ENCODE assay signal across 24 cellular contexts in the genomic region with DNA sequence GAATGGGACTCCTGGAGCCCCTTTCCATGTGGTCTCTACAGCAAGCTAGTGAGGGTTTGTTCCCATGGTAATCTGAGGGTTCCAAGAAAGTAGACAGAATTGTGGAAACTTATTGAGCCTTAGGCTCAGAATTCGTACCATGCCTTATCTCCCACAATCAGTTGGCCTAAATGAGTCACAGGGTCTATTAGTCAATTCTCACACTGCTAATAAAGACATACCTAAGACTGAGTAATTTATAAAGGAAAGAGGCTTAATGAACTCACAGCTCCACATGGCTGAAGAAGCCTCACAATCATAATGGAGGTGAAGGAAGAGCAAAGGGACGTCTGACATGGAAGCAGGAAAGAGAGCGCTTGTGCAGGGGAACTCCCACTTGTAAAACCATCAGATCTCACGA.
DNase-seq lines count a peak whose midpoint lies in the region; ATAC-seq and TF ChIP-seq lines count a peak whose summit lies in the region.
"Had no signal": no experiment of that assay in that cellular context is flagged by ENCODE, and none has a peak within 500 bp of the region (broad histone marks: within the 10 kb centered on the region; RNA-seq: fewer than 3 reads in every experiment).

No MANE protein-coding gene starts in this region.

- WGBS in SK-N-SH (ENCODE audit: low lambda C conversion rate): 44% methylated on average over 4 of the region's 4 CpGs

- no peaks in the 10 kb centered on the region for H3K9me3 ChIP-seq in breast epithelium
- no peaks in the 10 kb centered on the region for H3K9me3 ChIP-seq in SK-N-SH
- H3K9me3 ChIP-seq: Peyer's patch had no signal

- no peak overlapping the region for H3K4me3 ChIP-seq in breast epithelium
- no peak overlapping the region for H3K4me3 ChIP-seq in fibroblast of villous mesenchyme (ENCODE audit: low read depth, low read length)
- no peak overlapping the region for H3K4me3 ChIP-seq in SK-N-SH (ENCODE audit: low read depth in 2 of 2, low read length in 1 of 2)
- H3K4me3 ChIP-seq: K562, Peyer's patch had no signal

- H3K9me2 ChIP-seq in SK-N-SH: no peaks in the 10 kb centered on the region

- TF ChIP-seq RAD21 in SK-N-SH (IDR thresholded peaks at IDR 0.05; ENCODE audit: low read length): no peak

- peak; percentile 11 for DNase-seq in MCF 10A (ENCODE audit: unreplicated experiment)
- no peak for DNase-seq in breast epithelium (ENCODE audit: low spot score in 2 of 2)
- peak; percentile 61 for DNase-seq in amniotic epithelial cell (ENCODE audit: low read depth)
- peak; percentile 9 for DNase-seq in fibroblast of villous mesenchyme (ENCODE audit: low read depth)
- DNase-seq in NCI-H2196 treated with DMSO at 0.1 percent for 48 hours (lab: John Stamatoyannopoulos, UW; ENCODE audit: unreplicated experiment): no peak
- DNase-seq in SK-N-SH: no peak
- no peak for DNase-seq in caudate nucleus (lab: John Stamatoyannopoulos, UW)
- DNase-seq: Calu3; CD8-positive, alpha-beta memory T cell; DMS153; GF-D8; NCI-H1092; NCI-H1436 treated with DMSO at 0.1 percent for 48 hours; NCI-H1930; NCI-H345; NCI-H524; NCI-H774; NK-92 treated with Interleukin-12 subunit alpha and Interleukin-12 subunit beta, amount 100 ng/mL, for 24 hours; Peyer's patch; Right ventricle myocardium superior had no signal

- H3K27ac ChIP-seq in breast epithelium (no peak overlapping the region), SK-N-SH (ENCODE audit: low read depth in 2 of 2, low read length in 1 of 2) (no peak overlapping the region), caudate nucleus (ENCODE audit: low read depth, low read length) (no peak overlapping the region)
- H3K27ac ChIP-seq: C4-2B, Peyer's patch had no signal

- no peak overlapping the region for H3K4me2 ChIP-seq in SK-N-SH

- H3K36me3 ChIP-seq in breast epithelium (no peaks in the 10 kb centered on the region), SK-N-SH (replicated peaks in 1 of 2; ENCODE audit: control insufficient read depth in 1 of 2, insufficient read depth in 2 of 2, low read length in 1 of 2) (no peaks in the 10 kb centered on the region)
- H3K36me3 ChIP-seq: Peyer's patch had no signal

- no peak for ATAC-seq in HG03432 (IDR thresholded peaks at IDR 0.05; ENCODE audit: unreplicated experiment)
- ATAC-seq: HepG2, K562 had no signal

- H3K27me3 Mint-ChIP-seq in MCF 10A (ENCODE audit: insufficient read depth, unreplicated experiment): no peaks in the 10 kb centered on the region

- POLR2A ChIA-PET in MCF 10A (lab: Yijun Ruan, JAX): no interaction called here
- POLR2A ChIA-PET in SK-N-SH (lab: Yijun Ruan, JAX): no interaction called here

- H3K79me2 ChIP-seq in SK-N-SH (ENCODE audit: insufficient read depth): no peaks in the 10 kb centered on the region

- H4K20me1 ChIP-seq in SK-N-SH (ENCODE audit: insufficient read depth): no peaks in the 10 kb centered on the region

- H3K27ac Mint-ChIP-seq in MCF 10A (ENCODE audit: low read depth, unreplicated experiment): no peak overlapping the region
- H3K27ac Mint-ChIP-seq: CD8-positive, alpha-beta memory T cell had no signal

- H3K27me3 ChIP-seq in breast epithelium: no peaks in the 10 kb centered on the region
- H3K27me3 ChIP-seq in SK-N-SH (ENCODE audit: insufficient read depth): no peaks in the 10 kb centered on the region
- H3K27me3 ChIP-seq: Peyer's patch had no signal

- TF ChIP-seq POLR2A in breast epithelium (IDR thresholded peaks at IDR 0.05): no peak

- H3K4me3 Mint-ChIP-seq in MCF 10A (ENCODE audit: unreplicated experiment): no peak overlapping the region
- H3K4me3 Mint-ChIP-seq: CD8-positive, alpha-beta memory T cell had no signal

- TF ChIP-seq EP300 in SK-N-SH (IDR thresholded peaks at IDR 0.05; ENCODE audit: borderline replicate concordance in 1 of 2, low read depth in 1 of 2, low read length in 1 of 2): no peak

- no peak overlapping the region for H3K9ac ChIP-seq in SK-N-SH

- H3K4me1 Mint-ChIP-seq in MCF 10A (ENCODE audit: insufficient read depth, unreplicated experiment): peaks cover 6% of the 10 kb centered on the region
- H3K4me1 Mint-ChIP-seq: CD8-positive, alpha-beta memory T cell had no signal

- no peaks in the 10 kb centered on the region for H3F3A ChIP-seq in SK-N-SH (replicated peaks; ENCODE audit: insufficient read depth)

- CTCF ChIA-PET in MCF 10A (lab: Yijun Ruan, JAX): interaction anchor here (0.5 to 0.8 kb wide), 3 partner anchors 12 to 17 kb away, joined by 3 read pairs; no protein-coding TSS in a partner anchor
- CTCF ChIA-PET in SK-N-SH (lab: Yijun Ruan, JAX): interaction anchor here (1.0 to 3.0 kb wide), 3 partner anchors 9 to 19 kb away, joined by 3 to 9 read pairs (median 5); no protein-coding TSS in a partner anchor

- no peak overlapping the region for H2AFZ ChIP-seq in SK-N-SH (ENCODE audit: low read depth)

- H3K4me1 ChIP-seq in breast epithelium: no peaks in the 10 kb centered on the region
- H3K4me1 ChIP-seq in SK-N-SH (ENCODE audit: control insufficient read depth in 1 of 2, insufficient read depth in 2 of 2, low read depth in 1 of 2, low read length in 1 of 2): no peaks in the 10 kb centered on the region
- H3K4me1 ChIP-seq: Peyer's patch had no signal

- TF ChIP-seq CTCF in MCF 10A (IDR thresholded peaks at IDR 0.05; ENCODE audit: unreplicated experiment) (no peak), breast epithelium (IDR thresholded peaks at IDR 0.05) (no peak), fibroblast of villous mesenchyme (IDR thresholded peaks at IDR 0.05; ENCODE audit: insufficient read depth, low read depth, low read length) (no peak), SK-N-SH (IDR thresholded peaks at IDR 0.05) (no peak)

- no peaks in the 10 kb centered on the region for H3K9me3 Mint-ChIP-seq in MCF 10A (ENCODE audit: unreplicated experiment)

- H3K36me3 Mint-ChIP-seq in MCF 10A (ENCODE audit: insufficient read depth, unreplicated experiment): no peaks in the 10 kb centered on the region

- intact Hi-C loops in MCF 10A (cut with micrococcal nuclease): no loop called here
- intact Hi-C loops in breast epithelium (cut with DNase I; ENCODE audit: low total_unique reads): no loop called here

- BruUV-seq in MCF 10A (replicated peaks; lab: Mats Ljungman, UMichigan): no TSS peak

TF ChIP-seq in SK-N-SH, 30 proteins besides CTCF, POLR2A, EP300 and RAD21:
- TF ChIP-seq ZBTB33 (IDR thresholded peaks at IDR 0.05; ENCODE audit: borderline replicate concordance, low read depth) (no peak), JUND (IDR thresholded peaks at IDR 0.05) (no peak), RCOR1 (IDR thresholded peaks at IDR 0.05; ENCODE audit: low read length) (no peak)

Comparison
In these comparisons a context has a peak if more than half of its experiments do, and no peak if none do; other contexts are left out.
1. DNase-seq: peak in MCF 10A (single experiment), amniotic epithelial cell (single experiment) and fibroblast of villous mesenchyme (single experiment); none in breast epithelium (0 of 2), NCI-H2196 treated with DMSO at 0.1 percent for 48 hours (single experiment), SK-N-SH (single experiment) and caudate nucleus (0 of 61).